ENCODE assay signal across 13 cellular contexts in genomic region chr7:157932498-157933218, GRCh38.
DNase-seq lines count a peak whose midpoint lies in the region; ATAC-seq lines count a peak whose summit lies in the region.
"Had no signal": no experiment of that assay in that cellular context is flagged by ENCODE, and none has a peak within 500 bp of the region (broad histone marks: within the 10 kb centered on the region; RNA-seq: fewer than 3 reads in every experiment).

No MANE protein-coding gene starts in this region.

- peaks cover 55% of the 10 kb centered on the region for H3K4me1 ChIP-seq in Karpas-422 (ENCODE audit: low read length)
- no peaks in the 10 kb centered on the region for H3K4me1 ChIP-seq in naive thymus-derived CD4-positive, alpha-beta T cell (ENCODE audit: control insufficient read depth in 2 of 2, insufficient read depth in 2 of 2, low read length in 2 of 2)
- H3K4me1 ChIP-seq: esophagus squamous epithelium, transverse colon had no signal

- peak overlapping the region in 6 of 9 donors; percentile 21 to 91 (median 44) for H3K27ac Mint-ChIP-seq in naive thymus-derived CD4-positive, alpha-beta T cell

- no peaks in the 10 kb centered on the region for H3K36me3 ChIP-seq in Karpas-422 (ENCODE audit: insufficient read depth, low read length)
- no peaks in the 10 kb centered on the region for H3K36me3 ChIP-seq in naive thymus-derived CD4-positive, alpha-beta T cell (ENCODE audit: control insufficient read depth in 2 of 3, insufficient read depth in 3 of 3, low read length in 3 of 3)
- H3K36me3 ChIP-seq: esophagus squamous epithelium, neutrophil, transverse colon had no signal

- no peaks in the 10 kb centered on the region; the same call in 1 of the 2 replicates for H3K27me3 ChIP-seq in Karpas-422 (ENCODE audit: low read length)
- H3K27me3 ChIP-seq in naive thymus-derived CD4-positive, alpha-beta T cell (ENCODE audit: control insufficient read depth in 2 of 2, insufficient read depth in 2 of 2, low read length in 2 of 2), result no peaks in the 10 kb centered on the region
- H3K27me3 ChIP-seq: esophagus squamous epithelium, neutrophil, transverse colon had no signal

- POLR2A ChIA-PET in naive thymus-derived CD4-positive, alpha-beta T cell (lab: Charles Lee), result no interaction called here

- intact Hi-C loops in naive thymus-derived CD4-positive, alpha-beta T cell (cut with micrococcal nuclease), result no loop called here

- H3K4me2 ChIP-seq in Karpas-422 (ENCODE audit: low read depth, low read length, poor library complexity, severe bottlenecking), result no peak overlapping the region

- DNase-seq in NCI-H748 (lab: John Stamatoyannopoulos, UW; ENCODE audit: unreplicated experiment) (peak; percentile 30), NCI-H748 treated with DMSO at 0.1 percent for 48 hours (lab: John Stamatoyannopoulos, UW) (no peak), Karpas-422 (peak; percentile 56), NCI-H524 (lab: John Stamatoyannopoulos, UW) (no peak)
- no peak for DNase-seq in activated T-cell treated with anti-CD3 and anti-CD28 coated beads, Interleukin-2, amount 50 U/mL, for 4 hours
- DNase-seq in naive thymus-derived CD4-positive, alpha-beta T cell, result peak in 1 of 9 donors; percentile 15
- DNase-seq: esophagus squamous epithelium; NCI-H510A treated with DMSO at 0.1 percent for 48 hours; stimulated activated CD4-positive, alpha-beta T cell treated with anti-CD3 and anti-CD28 coated beads, Interleukin-4, amount 100 ng/mL, for 24 hours; transverse colon had no signal

- no peaks in the 10 kb centered on the region for H3K4me1 Mint-ChIP-seq in activated T-cell treated with anti-CD3 and anti-CD28 coated beads, Interleukin-2, amount 50 U/mL, for 4 hours (ENCODE audit: low read depth)
- H3K4me1 Mint-ChIP-seq in naive thymus-derived CD4-positive, alpha-beta T cell, result peaks cover 0 to 14% (median 3%) of the 10 kb centered on the region in 7 donors

- H3K27me3 Mint-ChIP-seq in activated T-cell treated with anti-CD3 and anti-CD28 coated beads, Interleukin-2, amount 50 U/mL, for 4 hours (ENCODE audit: low read depth), result no peaks in the 10 kb centered on the region
- peaks cover 0 to 13% (median 4%) of the 10 kb centered on the region in 5 donors for H3K27me3 Mint-ChIP-seq in naive thymus-derived CD4-positive, alpha-beta T cell

- peak; percentile 74 to 83 for ATAC-seq in activated T-cell treated with anti-CD3 and anti-CD28 coated beads, Interleukin-2, amount 50 U/mL, for 4 hours
- no peak for ATAC-seq in naive thymus-derived CD4-positive, alpha-beta T cell
- ATAC-seq in GM18519 (IDR thresholded peaks at IDR 0.05; ENCODE audit: low FRiP score, unreplicated experiment) (no peak), HG02973 (IDR thresholded peaks at IDR 0.05; ENCODE audit: unreplicated experiment) (no peak)

- H3K4me3 ChIP-seq in Karpas-422 (ENCODE audit: low read length), result no peak overlapping the region
- no peak overlapping the region for H3K4me3 ChIP-seq in naive thymus-derived CD4-positive, alpha-beta T cell (ENCODE audit: low read length)
- H3K4me3 ChIP-seq: esophagus squamous epithelium, transverse colon had no signal

- peak overlapping the region; percentile 74 for H3K27ac ChIP-seq in Karpas-422 (ENCODE audit: low read length)
- H3K27ac ChIP-seq in naive thymus-derived CD4-positive, alpha-beta T cell (ENCODE audit: low read depth, low read length), result no peak overlapping the region
- H3K27ac ChIP-seq: esophagus squamous epithelium, neutrophil, transverse colon had no signal

- no peaks in the 10 kb centered on the region for H3K9me2 ChIP-seq in Karpas-422 (replicated peaks; ENCODE audit: insufficient read depth, low read length)

- peaks cover 6% of the 10 kb centered on the region for H3K9me3 ChIP-seq in Karpas-422 (ENCODE audit: low read length)
- peaks cover 0 to 3% (median 0%) of the 10 kb centered on the region in 3 experiments for H3K9me3 ChIP-seq in naive thymus-derived CD4-positive, alpha-beta T cell (ENCODE audit: control insufficient read depth in 2 of 3, low read length in 3 of 3)
- H3K9me3 ChIP-seq: neutrophil had no signal

- no peaks in the 10 kb centered on the region for H4K20me1 ChIP-seq in Karpas-422 (ENCODE audit: insufficient read depth, low read depth, low read length)

- no peak overlapping the region for H3K4me3 Mint-ChIP-seq in activated T-cell treated with anti-CD3 and anti-CD28 coated beads, Interleukin-2, amount 50 U/mL, for 4 hours
- H3K4me3 Mint-ChIP-seq in naive thymus-derived CD4-positive, alpha-beta T cell, result no peak overlapping the region

- H2AFZ ChIP-seq in Karpas-422 (ENCODE audit: low read length), result no peak overlapping the region

- CTCF ChIA-PET in naive thymus-derived CD4-positive, alpha-beta T cell (lab: Charles Lee), result no interaction called here

- no peak overlapping the region for H3K9ac ChIP-seq in Karpas-422 (ENCODE audit: low read length)

- H3K9me3 Mint-ChIP-seq in activated T-cell treated with anti-CD3 and anti-CD28 coated beads, Interleukin-2, amount 50 U/mL, for 4 hours, result peaks cover 17% of the 10 kb centered on the region
- H3K9me3 Mint-ChIP-seq in naive thymus-derived CD4-positive, alpha-beta T cell, result peaks cover 0 to 36% (median 8%) of the 10 kb centered on the region in 11 donors

- H3K36me3 Mint-ChIP-seq in activated T-cell treated with anti-CD3 and anti-CD28 coated beads, Interleukin-2, amount 50 U/mL, for 4 hours (ENCODE audit: insufficient read depth), result peaks cover 3% of the 10 kb centered on the region
- H3K36me3 Mint-ChIP-seq in naive thymus-derived CD4-positive, alpha-beta T cell, result peaks cover 0 to 13% (median 4%) of the 10 kb centered on the region in 5 donors

- no peaks in the 10 kb centered on the region for H3K79me2 ChIP-seq in Karpas-422 (ENCODE audit: low read length)

Comparison
In these comparisons a context has a peak if more than half of its experiments do, and no peak if none do; other contexts are left out.
1. DNase-seq: peak in NCI-H748 (single experiment) and Karpas-422 (single experiment); none in NCI-H748 treated with DMSO at 0.1 percent for 48 hours (single experiment), activated T-cell treated with anti-CD3 and anti-CD28 coated beads, Interleukin-2, amount 50 U/mL, for 4 hours (single experiment) and NCI-H524 (0 of 2).
2. ATAC-seq: peak in activated T-cell treated with anti-CD3 and anti-CD28 coated beads, Interleukin-2, amount 50 U/mL, for 4 hours (2 of 2); none in naive thymus-derived CD4-positive, alpha-beta T cell (single experiment), GM18519 (single experiment) and HG02973 (single experiment).